Comparison of ENCODE assay signal across 15 cellular contexts in the genomic region with DNA sequence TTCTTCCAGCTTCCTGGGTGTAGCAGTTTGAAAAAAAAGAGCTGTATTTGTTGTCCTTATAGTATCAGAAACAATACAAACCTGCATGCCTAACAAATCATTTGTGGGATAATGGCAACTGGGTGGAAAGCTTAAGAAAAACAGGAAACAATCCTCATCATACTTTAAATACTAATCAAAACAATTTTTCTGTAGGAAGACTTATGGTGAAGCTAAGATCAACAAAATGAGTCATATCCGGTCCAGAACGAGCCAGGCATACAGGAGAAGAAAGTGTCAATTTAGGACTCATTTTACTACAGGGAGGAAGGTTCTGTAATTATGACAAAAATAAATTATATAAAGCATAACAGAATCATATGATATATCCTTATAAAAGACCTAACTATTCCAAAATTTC.
DNase-seq lines count a peak whose midpoint lies in the region; ATAC-seq and TF ChIP-seq lines count a peak whose summit lies in the region.
"Had no signal": no experiment of that assay in that cellular context is flagged by ENCODE, and none has a peak within 500 bp of the region (broad histone marks: within the 10 kb centered on the region; RNA-seq: fewer than 3 reads in every experiment).

No MANE protein-coding gene starts in this region.

- no peak for ATAC-seq in activated CD4-positive, alpha-beta T cell treated with anti-CD3 and anti-CD28 coated beads for 36 hours
- no peak for ATAC-seq in GM23338
- ATAC-seq: body of pancreas had no signal

- peaks cover 4% of the 10 kb centered on the region for H3K4me1 Mint-ChIP-seq in activated CD4-positive, alpha-beta T cell treated with anti-CD3 and anti-CD28 coated beads for 36 hours
- peaks cover 7% of the 10 kb centered on the region for H3K4me1 Mint-ChIP-seq in GM23338

- no peak overlapping the region for H3K4me3 ChIP-seq in GM23338
- H3K4me3 ChIP-seq: body of pancreas had no signal

- no peaks in the 10 kb centered on the region for H3K9me2 ChIP-seq in GM23338 (ENCODE audit: insufficient read depth)

- no peaks in the 10 kb centered on the region for H3K27me3 ChIP-seq in GM23338 (ENCODE audit: insufficient read depth)
- H3K27me3 ChIP-seq: BE2C, body of pancreas had no signal

- H3K4me2 ChIP-seq in GM23338 = no peak overlapping the region

- no peaks in the 10 kb centered on the region for H3K9me3 Mint-ChIP-seq in activated CD4-positive, alpha-beta T cell treated with anti-CD3 and anti-CD28 coated beads for 36 hours (ENCODE audit: low read depth)
- no peaks in the 10 kb centered on the region for H3K9me3 Mint-ChIP-seq in GM23338

- no peaks in the 10 kb centered on the region for H3F3A ChIP-seq in GM23338 (replicated peaks; ENCODE audit: low read depth)

- peak; percentile 67 for DNase-seq in EL
- peak; percentile 63 for DNase-seq in HT1080 (ENCODE audit: low read depth)
- peak; percentile 49 for DNase-seq in amniotic epithelial cell (ENCODE audit: low read depth)
- DNase-seq in iris pigment epithelial cell (ENCODE audit: low read depth) = peak; percentile 79
- no peak for DNase-seq in caudate nucleus (lab: John Stamatoyannopoulos, UW)
- no peak for DNase-seq in activated CD4-positive, alpha-beta T cell treated with anti-CD3 and anti-CD28 coated beads for 36 hours
- no peak for DNase-seq in NCI-H2171 (lab: John Stamatoyannopoulos, UW)
- no peak for DNase-seq in GM23338 (ENCODE audit: low spot score)
- DNase-seq: activated T-cell treated with anti-CD3 and anti-CD28 coated beads, Interleukin-2, amount 50 U/mL, for 48 hours; BE2C; body of pancreas; NCI-H1436 treated with DMSO at 0.1 percent for 48 hours; posterior cingulate gyrus; stimulated activated CD4-positive, alpha-beta T cell treated with anti-CD3 and anti-CD28 coated beads, Interleukin-4, amount 100 ng/mL, for 4 hours had no signal

- H3K27ac ChIP-seq in caudate nucleus (ENCODE audit: low read depth, low read length) (no peak overlapping the region), GM23338 (ENCODE audit: low read depth) (no peak overlapping the region)
- H3K27ac ChIP-seq: body of pancreas had no signal

- CTCF ChIA-PET in activated CD4-positive, alpha-beta T cell treated with anti-CD3 and anti-CD28 coated beads for 36 hours (lab: Charles Lee) = interaction anchor here (1.7 kb wide), 1 partner anchor 12 kb away, joined by 5 read pairs; no protein-coding TSS in a partner anchor

- no peak for TF ChIP-seq CTCF in GM23338 (conservative IDR thresholded peaks at IDR 0.05; ENCODE audit: low read depth in 2 of 2)

- no peak overlapping the region for H3K4me3 Mint-ChIP-seq in activated CD4-positive, alpha-beta T cell treated with anti-CD3 and anti-CD28 coated beads for 36 hours
- H3K4me3 Mint-ChIP-seq in GM23338 = no peak overlapping the region
- H3K4me3 Mint-ChIP-seq: stimulated activated naive CD8-positive, alpha-beta T cell treated with anti-CD3 and anti-CD28 coated beads, Interleukin-15, Interleukin-2, amounts not matched to agents 100 ng/mL and 50 ng/mL, for 24 hours had no signal

- no peaks in the 10 kb centered on the region for H3K27me3 Mint-ChIP-seq in activated CD4-positive, alpha-beta T cell treated with anti-CD3 and anti-CD28 coated beads for 36 hours
- H3K27me3 Mint-ChIP-seq in GM23338 (ENCODE audit: insufficient read depth, low read depth, poor library complexity) = no peaks in the 10 kb centered on the region
- H3K27me3 Mint-ChIP-seq: stimulated activated naive CD8-positive, alpha-beta T cell treated with anti-CD3 and anti-CD28 coated beads, Interleukin-15, Interleukin-2, amounts not matched to agents 100 ng/mL and 50 ng/mL, for 24 hours had no signal

- POLR2A ChIA-PET in activated CD4-positive, alpha-beta T cell treated with anti-CD3 and anti-CD28 coated beads for 36 hours (lab: Charles Lee) = no interaction called here

- no peaks in the 10 kb centered on the region for H4K20me1 ChIP-seq in GM23338 (replicated peaks; ENCODE audit: insufficient read depth)

- no peaks in the 10 kb centered on the region for H3K4me1 ChIP-seq in GM23338 (ENCODE audit: insufficient read depth)
- H3K4me1 ChIP-seq: BE2C, body of pancreas had no signal

- no peaks in the 10 kb centered on the region for H3K36me3 ChIP-seq in GM23338 (ENCODE audit: insufficient read depth)
- H3K36me3 ChIP-seq: BE2C had no signal

- H3K27ac Mint-ChIP-seq in activated CD4-positive, alpha-beta T cell treated with anti-CD3 and anti-CD28 coated beads for 36 hours = no peak overlapping the region
- no peak overlapping the region for H3K27ac Mint-ChIP-seq in GM23338
- H3K27ac Mint-ChIP-seq: stimulated activated naive CD8-positive, alpha-beta T cell treated with anti-CD3 and anti-CD28 coated beads, Interleukin-15, Interleukin-2, amounts not matched to agents 100 ng/mL and 50 ng/mL, for 24 hours had no signal

- H3K36me3 Mint-ChIP-seq in activated CD4-positive, alpha-beta T cell treated with anti-CD3 and anti-CD28 coated beads for 36 hours (ENCODE audit: low read depth) = no peaks in the 10 kb centered on the region
- H3K36me3 Mint-ChIP-seq in GM23338 (ENCODE audit: low read depth) = no peaks in the 10 kb centered on the region

- intact Hi-C loops in activated CD4-positive, alpha-beta T cell treated with anti-CD3 and anti-CD28 coated beads for 36 hours (cut with DNase I, micrococcal nuclease) = no loop called here

- H3K79me2 ChIP-seq in GM23338 (replicated peaks; ENCODE audit: insufficient read depth) = no peaks in the 10 kb centered on the region

- no peak overlapping the region for H2AFZ ChIP-seq in GM23338

TF ChIP-seq in GM23338, 12 proteins besides CTCF, POLR2A, EP300 and RAD21 (continues in another document):
- TF ChIP-seq NANOG (IDR thresholded peaks at IDR 0.05; ENCODE audit: borderline replicate concordance) = no peak
- TF ChIP-seq, protein P1, sequence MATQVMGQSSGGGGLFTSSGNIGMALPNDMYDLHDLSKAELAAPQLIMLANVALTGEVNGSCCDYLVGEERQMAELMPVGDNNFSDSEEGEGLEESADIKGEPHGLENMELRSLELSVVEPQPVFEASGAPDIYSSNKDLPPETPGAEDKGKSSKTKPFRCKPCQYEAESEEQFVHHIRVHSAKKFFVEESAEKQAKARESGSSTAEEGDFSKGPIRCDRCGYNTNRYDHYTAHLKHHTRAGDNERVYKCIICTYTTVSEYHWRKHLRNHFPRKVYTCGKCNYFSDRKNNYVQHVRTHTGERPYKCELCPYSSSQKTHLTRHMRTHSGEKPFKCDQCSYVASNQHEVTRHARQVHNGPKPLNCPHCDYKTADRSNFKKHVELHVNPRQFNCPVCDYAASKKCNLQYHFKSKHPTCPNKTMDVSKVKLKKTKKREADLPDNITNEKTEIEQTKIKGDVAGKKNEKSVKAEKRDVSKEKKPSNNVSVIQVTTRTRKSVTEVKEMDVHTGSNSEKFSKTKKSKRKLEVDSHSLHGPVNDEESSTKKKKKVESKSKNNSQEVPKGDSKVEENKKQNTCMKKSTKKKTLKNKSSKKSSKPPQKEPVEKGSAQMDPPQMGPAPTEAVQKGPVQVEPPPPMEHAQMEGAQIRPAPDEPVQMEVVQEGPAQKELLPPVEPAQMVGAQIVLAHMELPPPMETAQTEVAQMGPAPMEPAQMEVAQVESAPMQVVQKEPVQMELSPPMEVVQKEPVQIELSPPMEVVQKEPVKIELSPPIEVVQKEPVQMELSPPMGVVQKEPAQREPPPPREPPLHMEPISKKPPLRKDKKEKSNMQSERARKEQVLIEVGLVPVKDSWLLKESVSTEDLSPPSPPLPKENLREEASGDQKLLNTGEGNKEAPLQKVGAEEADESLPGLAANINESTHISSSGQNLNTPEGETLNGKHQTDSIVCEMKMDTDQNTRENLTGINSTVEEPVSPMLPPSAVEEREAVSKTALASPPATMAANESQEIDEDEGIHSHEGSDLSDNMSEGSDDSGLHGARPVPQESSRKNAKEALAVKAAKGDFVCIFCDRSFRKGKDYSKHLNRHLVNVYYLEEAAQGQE (IDR thresholded peaks at IDR 0.05; ENCODE audit: unreplicated experiment) = no peak
- TF ChIP-seq POLR2AphosphoS5 (IDR thresholded peaks at IDR 0.05; ENCODE audit: low read depth) = no peak
- no peak for TF ChIP-seq ZNF331 (CRISPR knock-in tag; IDR thresholded peaks at IDR 0.05; ENCODE audit: low read depth)
- no peak for TF ChIP-seq EZH2phosphoT487 (IDR thresholded peaks at IDR 0.05; ENCODE audit: unreplicated experiment)
- no peak for TF ChIP-seq JUNB (IDR thresholded peaks at IDR 0.05; ENCODE audit: unreplicated experiment)

Comparison
In these comparisons a context has a peak if more than half of its experiments do, and no peak if none do; other contexts are left out.
1. DNase-seq: peak in EL (single experiment), HT1080 (single experiment), amniotic epithelial cell (single experiment) and iris pigment epithelial cell (single experiment); none in caudate nucleus (0 of 61), activated CD4-positive, alpha-beta T cell treated with anti-CD3 and anti-CD28 coated beads for 36 hours (single experiment), NCI-H2171 (single experiment) and GM23338 (single experiment).